13 cellular contexts compared by ENCODE assay signal in genomic region chr21:46202592-46203202, GRCh38. TPM values are rescaled to one million over a fixed set of nuclear protein-coding genes. Genes with fewer than 3 reads are reported as not detected.
DNase-seq lines count a peak whose midpoint lies in the region; ATAC-seq and TF ChIP-seq lines count a peak whose summit lies in the region.
"Had no signal": no experiment of that assay in that cellular context is flagged by ENCODE, and none has a peak within 500 bp of the region (broad histone marks: within the 10 kb centered on the region; RNA-seq: fewer than 3 reads in every experiment).

No MANE protein-coding gene starts in this region.

- in situ Hi-C loops in GM23248 (cut with MboI): no loop called here

- H3K9me3 ChIP-seq in RWPE2 (ENCODE audit: severe bottlenecking) (no peaks in the 10 kb centered on the region), psoas muscle (no peaks in the 10 kb centered on the region), GM23248 (ENCODE audit: low read depth) (no peaks in the 10 kb centered on the region)
- H3K9me3 ChIP-seq: suprapubic skin had no signal

- ATAC-seq in RWPE2 (ENCODE audit: low read depth) (no peak), Right ventricle myocardium superior (ENCODE audit: poor library complexity) (peak; percentile 24), psoas muscle (no peak), GM21786 (IDR thresholded peaks at IDR 0.05; ENCODE audit: unreplicated experiment) (no peak)

- DNase-seq in RWPE2 (ENCODE audit: low spot score) (peak; percentile 33), Right ventricle myocardium superior (peak; percentile 38), psoas muscle (no peak), GM23248 (no peak), NCI-H524 treated with DMSO at 0.1 percent for 48 hours (lab: John Stamatoyannopoulos, UW) (no peak)
- DNase-seq: activated gamma-delta T cell treated with Interleukin-2 at 50 U/mL for 16 hours, brain microvascular endothelial cell, C1 segment of cervical spinal cord, NCI-H1694 treated with DMSO at 0.1 percent for 48 hours had no signal

- no peaks in the 10 kb centered on the region for H4K20me1 ChIP-seq in GM23248 (ENCODE audit: insufficient read depth)

- H3K27ac ChIP-seq in RWPE2 (ENCODE audit: poor library complexity, severe bottlenecking) (no peak overlapping the region), psoas muscle (peak overlapping the region; percentile 1), GM23248 (no peak overlapping the region)
- H3K27ac ChIP-seq: brain microvascular endothelial cell, epithelial cell of prostate, suprapubic skin had no signal

- H3K79me2 ChIP-seq in GM23248 (ENCODE audit: insufficient read depth): no peaks in the 10 kb centered on the region

- no peaks in the 10 kb centered on the region for H3K4me1 ChIP-seq in RWPE2 (ENCODE audit: insufficient read depth, poor library complexity, severe bottlenecking)
- no peaks in the 10 kb centered on the region for H3K4me1 ChIP-seq in psoas muscle
- no peaks in the 10 kb centered on the region for H3K4me1 ChIP-seq in GM23248 (ENCODE audit: insufficient read depth)
- H3K4me1 ChIP-seq: suprapubic skin had no signal

- WGBS in psoas muscle, 3 donors: 80 to 83% (median 83%) methylated on average over 6 of the region's 6 CpGs
- WGBS in GM23248 (ENCODE audit: low coverage in 1 of 2, low lambda C conversion rate in 2 of 2, missing lambda C conversion rate in 2 of 2), 2 experiments: 91 to 92% methylated on average over 6 of the region's 6 CpGs

- intact Hi-C loops in Right ventricle myocardium superior (cut with DNase I) (no loop called here), psoas muscle (cut with DNase I) (no loop called here)

- no peak for TF ChIP-seq CTCF in RWPE2 (IDR thresholded peaks at IDR 0.05; ENCODE audit: poor library complexity, severe bottlenecking)
- no peak for TF ChIP-seq CTCF in psoas muscle (IDR thresholded peaks at IDR 0.05)

- H3K27me3 ChIP-seq in RWPE2 (ENCODE audit: insufficient read depth, poor library complexity, severe bottlenecking): no peaks in the 10 kb centered on the region
- H3K27me3 ChIP-seq in psoas muscle (ENCODE audit: insufficient read depth in 3 of 3, low read length in 2 of 3): no peaks in the 10 kb centered on the region
- H3K27me3 ChIP-seq in GM23248 (replicated peaks; ENCODE audit: insufficient read depth): no peaks in the 10 kb centered on the region
- H3K27me3 ChIP-seq: brain microvascular endothelial cell, suprapubic skin had no signal

- no peaks in the 10 kb centered on the region for H3K9me2 ChIP-seq in GM23248 (ENCODE audit: insufficient read depth)

- H3K4me2 ChIP-seq in GM23248 (ENCODE audit: unreplicated experiment): no peak overlapping the region

- H3K9ac ChIP-seq in GM23248: no peak overlapping the region

- H3K36me3 ChIP-seq in RWPE2 (ENCODE audit: low read depth) (peaks cover 90% of the 10 kb centered on the region), psoas muscle (ENCODE audit: insufficient read depth in 1 of 2, low read depth in 1 of 2) (peaks cover 0 to 79% of the 10 kb centered on the region in 2 donors), GM23248 (ENCODE audit: low read depth) (peaks cover 8% of the 10 kb centered on the region; the same call in 1 of the 2 replicates)

- H2AFZ ChIP-seq in GM23248: no peak overlapping the region

- H3F3A ChIP-seq in GM23248 (ENCODE audit: insufficient read depth): 0 out of 2 replicates have a peak, but pooled peaks cover 8% of the 10 kb centered on the region

- H3K4me3 ChIP-seq in RWPE2 (ENCODE audit: severe bottlenecking): no peak overlapping the region
- no peak overlapping the region for H3K4me3 ChIP-seq in psoas muscle
- H3K4me3 ChIP-seq in GM23248: no peak overlapping the region
- H3K4me3 ChIP-seq: suprapubic skin had no signal

RNA-seq across cellular contexts. Expression of gene SPATC1L, which starts 18.4 kb away (rescaled TPM):
- total RNA-seq in Right ventricle myocardium superior (6.3 TPM), psoas muscle (1 to 10 TPM; 1.9 to 4.6 (median 3.2) TPM)
- polyA plus RNA-seq in psoas muscle (1 to 10 TPM; 3.7 to 6.0 (median 4.6) TPM), GM23248 (2016; fragmentation: Nextera tagmentation; extraction: Ambion mirVana) (15.2 and 15.7 TPM in 2 replicates)
- 5.2 and 5.3 TPM in 2 replicates for total RNA-seq in GM23248 (2014; rRNA removed; shearing (Covaris generic))

RNA-seq across cellular contexts. Expression of gene LSS, which starts 25.9 kb away (rescaled TPM):
- total RNA-seq in Right ventricle myocardium superior: 57.9 TPM
- 10 to 100 TPM; 24.8 to 31.5 (median 30.4) TPM for total RNA-seq in psoas muscle
- polyA plus RNA-seq in psoas muscle: 10 to 100 TPM; 10.7 to 19.3 (median 14.4) TPM
- total RNA-seq in GM23248 (2014; rRNA removed; shearing (Covaris generic)): 41.1 and 45.7 TPM in 2 replicates
- polyA plus RNA-seq in GM23248 (2016; fragmentation: Nextera tagmentation; extraction: Ambion mirVana): 26.8 and 28.0 TPM in 2 replicates

RNA-seq across cellular contexts. Expression of gene FTCD, which starts 47.3 kb away (rescaled TPM):
- total RNA-seq in Right ventricle myocardium superior: 1.9 TPM
- 1 to 10 TPM in 1 of 4 donors, under 1 TPM in 1, not detected in 2; 0.16 to 2.0 TPM for total RNA-seq in psoas muscle
- under 1 TPM in 2 of 3 donors, not detected in 1; 0.03 to 0.09 TPM for polyA plus RNA-seq in psoas muscle
- total RNA-seq in GM23248 (2014; rRNA removed; shearing (Covaris generic)): not detected in 2 replicates
- polyA plus RNA-seq in GM23248 (2016; fragmentation: Nextera tagmentation; extraction: Ambion mirVana): not detected in 2 replicates
- total RNA-seq: LHCN-M2, suprapubic skin had no signal

Comparison
In these comparisons a context has a peak if more than half of its experiments do, and no peak if none do; other contexts are left out.
1. DNase-seq: peak in RWPE2 (single experiment) and Right ventricle myocardium superior (single experiment); none in psoas muscle (0 of 2), GM23248 (single experiment) and NCI-H524 treated with DMSO at 0.1 percent for 48 hours (single experiment).